ENCODE assay signal across 21 cellular contexts in genomic region chr16:27352026-27352425, GRCh38. TPM values are rescaled to one million over a fixed set of nuclear protein-coding genes. Genes with fewer than 3 reads are reported as not detected.
DNase-seq lines count a peak whose midpoint lies in the region; ATAC-seq and TF ChIP-seq lines count a peak whose summit lies in the region.
"Had no signal": no experiment of that assay in that cellular context is flagged by ENCODE, and none has a peak within 500 bp of the region (broad histone marks: within the 10 kb centered on the region; RNA-seq: fewer than 3 reads in every experiment).

No MANE protein-coding gene starts in this region.

- H3K36me3 ChIP-seq in CD4-positive, CD25-positive, alpha-beta regulatory T cell (ENCODE audit: control insufficient read depth, insufficient read depth, low read length): peaks cover 89% of the 10 kb centered on the region
- peaks cover 70 to 98% (median 98%) of the 10 kb centered on the region in 3 donors for H3K36me3 ChIP-seq in tibial artery

- H3K9me3 Mint-ChIP-seq in activated CD4-positive, alpha-beta T cell treated with anti-CD3 and anti-CD28 coated beads for 36 hours (ENCODE audit: low read depth): no peaks in the 10 kb centered on the region
- H3K9me3 Mint-ChIP-seq in CD4-positive, CD25-positive, alpha-beta regulatory T cell: no peaks in the 10 kb centered on the region
- no peaks in the 10 kb centered on the region for H3K9me3 Mint-ChIP-seq in activated CD8-positive, alpha-beta T cell treated with anti-CD3 and anti-CD28 coated beads, Interleukin-2, amount 10 ng/mL, durations not matched to agents 7 days and 5 days (ENCODE audit: insufficient read depth)
- H3K9me3 Mint-ChIP-seq in naive B cell (peaks cover 0 to 2% (median 0%) of the 10 kb centered on the region in 7 donors), MCF 10A (ENCODE audit: unreplicated experiment) (no peaks in the 10 kb centered on the region)

- ATAC-seq in activated CD4-positive, alpha-beta T cell treated with anti-CD3 and anti-CD28 coated beads for 36 hours: no peak
- no peak for ATAC-seq in CD4-positive, CD25-positive, alpha-beta regulatory T cell (ENCODE audit: low read depth in 2 of 2)
- no peak for ATAC-seq in activated CD8-positive, alpha-beta T cell treated with anti-CD3 and anti-CD28 coated beads, Interleukin-2, amount 10 ng/mL, durations not matched to agents 7 days and 5 days
- ATAC-seq in naive B cell (ENCODE audit: low read depth in 2 of 2): no peak
- ATAC-seq: PC-3 had no signal

- intact Hi-C loops in activated CD4-positive, alpha-beta T cell treated with anti-CD3 and anti-CD28 coated beads for 36 hours (cut with DNase I, micrococcal nuclease): no loop called here
- intact Hi-C loops in tibial artery (cut with DNase I; ENCODE audit: low total_unique reads) (no loop called here), MCF 10A (cut with micrococcal nuclease) (no loop called here)

- POLR2A ChIA-PET in activated CD4-positive, alpha-beta T cell treated with anti-CD3 and anti-CD28 coated beads for 36 hours (lab: Charles Lee): no interaction called here
- POLR2A ChIA-PET in activated CD8-positive, alpha-beta T cell treated with anti-CD3 and anti-CD28 coated beads, Interleukin-2, amount 10 ng/mL, durations not matched to agents 7 days and 5 days (lab: Charles Lee): no interaction called here
- POLR2A ChIA-PET in MCF 10A (lab: Yijun Ruan, JAX): no interaction called here

- no TSS peak for BruUV-seq in MCF 10A (replicated peaks; lab: Mats Ljungman, UMichigan)

- H3K4me1 ChIP-seq in CD4-positive, CD25-positive, alpha-beta regulatory T cell (ENCODE audit: control insufficient read depth, insufficient read depth, low read length, poor library complexity, severe bottlenecking): no peaks in the 10 kb centered on the region
- peaks cover 0 to 4% (median 0%) of the 10 kb centered on the region in 4 donors for H3K4me1 ChIP-seq in tibial artery

- CTCF ChIA-PET in activated CD4-positive, alpha-beta T cell treated with anti-CD3 and anti-CD28 coated beads for 36 hours (lab: Charles Lee): interaction anchor here (2.3 kb wide), 1 partner anchor 117 kb away, joined by 6 read pairs; no protein-coding TSS in a partner anchor
- CTCF ChIA-PET in activated CD8-positive, alpha-beta T cell treated with anti-CD3 and anti-CD28 coated beads, Interleukin-2, amount 10 ng/mL, durations not matched to agents 7 days and 5 days (lab: Charles Lee): no interaction called here
- CTCF ChIA-PET in MCF 10A (lab: Yijun Ruan, JAX): interaction anchor here (1.2 kb wide), 1 partner anchor 21 kb away, joined by 3 read pairs; no protein-coding TSS in a partner anchor

- no peak overlapping the region for H3K4me3 ChIP-seq in CD4-positive, CD25-positive, alpha-beta regulatory T cell (ENCODE audit: low read depth, low read length)
- no peak overlapping the region for H3K4me3 ChIP-seq in tibial artery
- H3K4me3 ChIP-seq: BLaER1 treated with 17β-estradiol and CSF1 and Interleukin-3, amounts not matched to agents 10 nM and 100 nM; MG63 had no signal

- H3K4me3 Mint-ChIP-seq in activated CD4-positive, alpha-beta T cell treated with anti-CD3 and anti-CD28 coated beads for 36 hours: no peak overlapping the region
- H3K4me3 Mint-ChIP-seq in CD4-positive, CD25-positive, alpha-beta regulatory T cell: no peak overlapping the region
- H3K4me3 Mint-ChIP-seq in activated CD8-positive, alpha-beta T cell treated with anti-CD3 and anti-CD28 coated beads, Interleukin-2, amount 10 ng/mL, durations not matched to agents 7 days and 5 days: no peak overlapping the region
- no peak overlapping the region for H3K4me3 Mint-ChIP-seq in naive B cell
- H3K4me3 Mint-ChIP-seq in MCF 10A (ENCODE audit: unreplicated experiment): no peak overlapping the region

- H3K27me3 ChIP-seq in CD4-positive, CD25-positive, alpha-beta regulatory T cell (ENCODE audit: control insufficient read depth, insufficient read depth, low read length): no peaks in the 10 kb centered on the region
- no peaks in the 10 kb centered on the region for H3K27me3 ChIP-seq in tibial artery
- H3K27me3 ChIP-seq: BLaER1 treated with 17β-estradiol and CSF1 and Interleukin-3, amounts not matched to agents 10 nM and 100 nM; MG63 had no signal

- no peak for DNase-seq in activated CD4-positive, alpha-beta T cell treated with anti-CD3 and anti-CD28 coated beads for 36 hours
- no peak for DNase-seq in activated CD4-positive, alpha-beta T cell treated with anti-CD3 and anti-CD28 coated beads, Interleukin-2, amount 50 U/mL, for 1 hour
- DNase-seq in CD4-positive, CD25-positive, alpha-beta regulatory T cell: no peak
- no peak for DNase-seq in activated CD8-positive, alpha-beta T cell treated with anti-CD3 and anti-CD28 coated beads, Interleukin-2, amount 10 ng/mL, durations not matched to agents 7 days and 5 days
- DNase-seq in naive B cell (no peak), tibial artery (no peak), superior temporal gyrus (ENCODE audit: extremely low spot score) (no peak), MCF 10A (ENCODE audit: unreplicated experiment) (no peak)
- DNase-seq: 8988T, COR-L47, DMS153, EL, H7, MG63, NCI-H1105, NCI-H1694 treated with DMSO at 0.1 percent for 48 hours, NCI-H446, NCI-H748 treated with DMSO at 0.1 percent for 48 hours, PC-3 had no signal

- no peaks in the 10 kb centered on the region for H3K9me3 ChIP-seq in CD4-positive, CD25-positive, alpha-beta regulatory T cell (ENCODE audit: control insufficient read depth in 2 of 2, low read length in 2 of 2)
- no peaks in the 10 kb centered on the region for H3K9me3 ChIP-seq in tibial artery

- peaks cover 19% of the 10 kb centered on the region for H3K4me1 Mint-ChIP-seq in activated CD4-positive, alpha-beta T cell treated with anti-CD3 and anti-CD28 coated beads for 36 hours
- peaks cover 0 to 17% (median 14%) of the 10 kb centered on the region in 4 donors for H3K4me1 Mint-ChIP-seq in CD4-positive, CD25-positive, alpha-beta regulatory T cell
- H3K4me1 Mint-ChIP-seq in activated CD8-positive, alpha-beta T cell treated with anti-CD3 and anti-CD28 coated beads, Interleukin-2, amount 10 ng/mL, durations not matched to agents 7 days and 5 days (ENCODE audit: low read depth): peaks cover 17% of the 10 kb centered on the region
- H3K4me1 Mint-ChIP-seq in naive B cell: peaks cover 12 to 36% (median 35%) of the 10 kb centered on the region in 3 donors
- H3K4me1 Mint-ChIP-seq in MCF 10A (ENCODE audit: insufficient read depth, unreplicated experiment): no peaks in the 10 kb centered on the region

- peaks cover 91% of the 10 kb centered on the region for H3K36me3 Mint-ChIP-seq in activated CD4-positive, alpha-beta T cell treated with anti-CD3 and anti-CD28 coated beads for 36 hours (ENCODE audit: low read depth)
- H3K36me3 Mint-ChIP-seq in CD4-positive, CD25-positive, alpha-beta regulatory T cell: peaks cover 77% of the 10 kb centered on the region
- H3K36me3 Mint-ChIP-seq in activated CD8-positive, alpha-beta T cell treated with anti-CD3 and anti-CD28 coated beads, Interleukin-2, amount 10 ng/mL, durations not matched to agents 7 days and 5 days (ENCODE audit: low read depth): peaks cover 94% of the 10 kb centered on the region
- H3K36me3 Mint-ChIP-seq in naive B cell (peaks cover 33 to 53% of the 10 kb centered on the region in 2 donors), MCF 10A (ENCODE audit: insufficient read depth, unreplicated experiment) (peaks cover 80% of the 10 kb centered on the region)

- H3K27ac Mint-ChIP-seq in activated CD4-positive, alpha-beta T cell treated with anti-CD3 and anti-CD28 coated beads for 36 hours: peak overlapping the region; percentile 28
- peak overlapping the region in 2 of 3 donors; percentile 73 to 83 for H3K27ac Mint-ChIP-seq in CD4-positive, CD25-positive, alpha-beta regulatory T cell
- H3K27ac Mint-ChIP-seq in activated CD8-positive, alpha-beta T cell treated with anti-CD3 and anti-CD28 coated beads, Interleukin-2, amount 10 ng/mL, durations not matched to agents 7 days and 5 days: peak overlapping the region; percentile 25
- peak overlapping the region in 5 of 6 donors; percentile 58 to 85 (median 66) for H3K27ac Mint-ChIP-seq in naive B cell
- no peak overlapping the region for H3K27ac Mint-ChIP-seq in MCF 10A (ENCODE audit: low read depth, unreplicated experiment)

- no peaks in the 10 kb centered on the region for H3K27me3 Mint-ChIP-seq in activated CD4-positive, alpha-beta T cell treated with anti-CD3 and anti-CD28 coated beads for 36 hours
- no peaks in the 10 kb centered on the region for H3K27me3 Mint-ChIP-seq in CD4-positive, CD25-positive, alpha-beta regulatory T cell
- H3K27me3 Mint-ChIP-seq in activated CD8-positive, alpha-beta T cell treated with anti-CD3 and anti-CD28 coated beads, Interleukin-2, amount 10 ng/mL, durations not matched to agents 7 days and 5 days (ENCODE audit: low read depth): no peaks in the 10 kb centered on the region
- H3K27me3 Mint-ChIP-seq in naive B cell: no peaks in the 10 kb centered on the region
- no peaks in the 10 kb centered on the region for H3K27me3 Mint-ChIP-seq in MCF 10A (ENCODE audit: insufficient read depth, unreplicated experiment)

- TF ChIP-seq CTCF in tibial artery (IDR thresholded peaks at IDR 0.05): no peak
- no peak for TF ChIP-seq CTCF in MCF 10A (IDR thresholded peaks at IDR 0.05; ENCODE audit: unreplicated experiment)

- H3K27ac ChIP-seq in CD4-positive, CD25-positive, alpha-beta regulatory T cell (ENCODE audit: insufficient read depth, low read length, poor library complexity, severe bottlenecking): no peak overlapping the region
- no peak overlapping the region for H3K27ac ChIP-seq in tibial artery
- H3K27ac ChIP-seq: BLaER1 treated with 17β-estradiol and CSF1 and Interleukin-3, amounts not matched to agents 10 nM and 100 nM; KMS-11 had no signal

RNA-seq across cellular contexts. Expression of gene IL4R, which starts 38.3 kb away (rescaled TPM):
- 100 to 1,000 TPM; 185 to 229 TPM for total RNA-seq in activated CD4-positive, alpha-beta T cell treated with anti-CD3 and anti-CD28 coated beads for 36 hours
- 160 TPM for total RNA-seq in CD4-positive, CD25-positive, alpha-beta regulatory T cell
- polyA plus RNA-seq in CD4-positive, CD25-positive, alpha-beta regulatory T cell: 10 to 100 TPM; 21.2 to 32.4 (median 25.8) TPM
- total RNA-seq in activated CD8-positive, alpha-beta T cell treated with anti-CD3 and anti-CD28 coated beads, Interleukin-2, amount 10 ng/mL, durations not matched to agents 7 days and 5 days: 100 to 1,000 TPM; 231 to 237 TPM
- polyA plus RNA-seq in naive B cell (ENCODE audit: low read depth in 6 of 6): 1,000 to 10,000 TPM in 1 of 6 donors, 100 to 1,000 TPM in 5; 355 to 1,202 (median 525) TPM
- total RNA-seq in MCF 10A (2022): 50.4 and 51.9 TPM in 2 replicates

RNA-seq across cellular contexts. Expression of gene IL21R, which starts 49.9 kb away (rescaled TPM):
- 10 to 100 TPM; 61.8 to 73.5 TPM for total RNA-seq in activated CD4-positive, alpha-beta T cell treated with anti-CD3 and anti-CD28 coated beads for 36 hours
- total RNA-seq in CD4-positive, CD25-positive, alpha-beta regulatory T cell: 63.1 TPM
- 10 to 100 TPM; 34.3 to 50.7 (median 37.3) TPM for polyA plus RNA-seq in CD4-positive, CD25-positive, alpha-beta regulatory T cell
- total RNA-seq in activated CD8-positive, alpha-beta T cell treated with anti-CD3 and anti-CD28 coated beads, Interleukin-2, amount 10 ng/mL, durations not matched to agents 7 days and 5 days: 10 to 100 TPM; 23.5 to 24.2 TPM
- 100 to 1,000 TPM in 1 of 6 donors, 10 to 100 TPM in 5; 47.9 to 118 (median 74.5) TPM for polyA plus RNA-seq in naive B cell (ENCODE audit: low read depth in 6 of 6)
- 0.15 and 0.21 TPM in 2 replicates for total RNA-seq in MCF 10A (2022)

Comparison
In these comparisons a context has a peak if more than half of its experiments do, and no peak if none do; other contexts are left out.
1. RNA of gene IL21R, which starts 49.9 kb away (total RNA-seq): 61.8 to 73.5 TPM in activated CD4-positive, alpha-beta T cell treated with anti-CD3 and anti-CD28 coated beads for 36 hours, 63.1 TPM in CD4-positive, CD25-positive, alpha-beta regulatory T cell (single experiment) and 23.5 to 24.2 TPM in activated CD8-positive, alpha-beta T cell treated with anti-CD3 and anti-CD28 coated beads, Interleukin-2, amount 10 ng/mL, durations not matched to agents 7 days and 5 days; 0.15 to 0.21 TPM in MCF 10A; every median in the first group is over 10 times any median in the second.